9 cellular contexts compared by ENCODE assay signal in genomic region chr1:22641906-22642636, GRCh38. TPM values are rescaled to one million over a fixed set of nuclear protein-coding genes. Genes with fewer than 3 reads are reported as not detected.
DNase-seq lines count a peak whose midpoint lies in the region; ATAC-seq and TF ChIP-seq lines count a peak whose summit lies in the region.
"Had no signal": no experiment of that assay in that cellular context is flagged by ENCODE, and none has a peak within 500 bp of the region (broad histone marks: within the 10 kb centered on the region; RNA-seq: fewer than 3 reads in every experiment).

No MANE protein-coding gene starts in this region.

- H3K4me3 ChIP-seq in WERI-Rb-1 (ENCODE audit: low read depth, low read length) = no peak overlapping the region

- peaks cover 13% of the 10 kb centered on the region for H3K4me1 Mint-ChIP-seq in brain

- H3K27ac Mint-ChIP-seq in brain = no peak overlapping the region

- H3K27me3 ChIP-seq in WERI-Rb-1 (ENCODE audit: insufficient read depth, low read depth, severe bottlenecking) = no peaks in the 10 kb centered on the region

- H3K9me3 Mint-ChIP-seq in brain = no peaks in the 10 kb centered on the region

- no peak for ATAC-seq in GM21717 (IDR thresholded peaks at IDR 0.05; ENCODE audit: unreplicated experiment)
- no peak for ATAC-seq in GM18873 (IDR thresholded peaks at IDR 0.05; ENCODE audit: low FRiP score, unreplicated experiment)

- peak; percentile 17 for DNase-seq in GM04504 (ENCODE audit: low read depth)
- DNase-seq in NCI-H1092 treated with DMSO at 0.1 percent for 48 hours (lab: John Stamatoyannopoulos, UW) = peak; percentile 66
- DNase-seq in WERI-Rb-1 = peak; percentile 81
- peak; percentile 93 for DNase-seq in iPS-NIHi7 (ENCODE audit: extremely low spot score)
- DNase-seq in stimulated activated CD4-positive, alpha-beta T cell treated with anti-CD3 and anti-CD28 coated beads, Interleukin-15, amount 100 ng/mL, for 48 hours (ENCODE audit: low read depth in 2 of 2) = peak; percentile 39 to 64

- no peaks in the 10 kb centered on the region for H3K9me3 ChIP-seq in WERI-Rb-1 (ENCODE audit: severe bottlenecking)

- no peaks in the 10 kb centered on the region for H3K36me3 ChIP-seq in WERI-Rb-1

- peak overlapping the region in 1 of 5 experiments; percentile 40 for H3K4me3 Mint-ChIP-seq in brain

- TF ChIP-seq CTCF in WERI-Rb-1 (IDR thresholded peaks at IDR 0.05; ENCODE audit: low read depth, low read length) (peak; percentile 93), brain (conservative IDR thresholded peaks at IDR 0.05) (peak; percentile 99)

- H3K27me3 Mint-ChIP-seq in brain = peaks cover 16% of the 10 kb centered on the region

- H3K27ac ChIP-seq in WERI-Rb-1 = no peak overlapping the region
- H3K27ac ChIP-seq: epithelial cell of prostate had no signal

- no peaks in the 10 kb centered on the region for H3K36me3 Mint-ChIP-seq in brain

RNA-seq across cellular contexts. Expression of gene C1QC, which starts 1.4 kb away (rescaled TPM):
- polyA plus RNA-seq in brain (ENCODE audit: insufficient read depth, low read depth, low replicate concordance) = 82.6 TPM

RNA-seq across cellular contexts. Expression of gene C1QA, which starts 5.6 kb away (rescaled TPM):
- polyA plus RNA-seq in brain (ENCODE audit: insufficient read depth, low read depth, low replicate concordance) = 86.1 TPM

RNA-seq across cellular contexts. Expression of gene C1QB, which starts 11.0 kb away (rescaled TPM):
- polyA plus RNA-seq in brain (ENCODE audit: insufficient read depth, low read depth, low replicate concordance) = 106 TPM

Comparison
In these comparisons a context has a peak if more than half of its experiments do, and no peak if none do; other contexts are left out.
1. DNase-seq: peak in every context shown above with its lines; median percentile 93 in iPS-NIHi7; 81 in WERI-Rb-1; 66 in NCI-H1092 treated with DMSO at 0.1 percent for 48 hours; 52 in stimulated activated CD4-positive, alpha-beta T cell treated with anti-CD3 and anti-CD28 coated beads, Interleukin-15, amount 100 ng/mL, for 48 hours; 17 in GM04504.